19 cellular contexts compared by ENCODE assay signal in genomic region chr3:41330465-41330864, GRCh38.
DNase-seq lines count a peak whose midpoint lies in the region; TF ChIP-seq lines count a peak whose summit lies in the region.
"Had no signal": no experiment of that assay in that cellular context is flagged by ENCODE, and none has a peak within 500 bp of the region (broad histone marks: within the 10 kb centered on the region; RNA-seq: fewer than 3 reads in every experiment).

No MANE protein-coding gene starts in this region.

- TF ChIP-seq CTCF in AG10803 (conservative IDR thresholded peaks at IDR 0.05; ENCODE audit: low read length) = no peak

- DNase-seq in AG10803 (ENCODE audit: low read depth) (peak; percentile 4), HCEC 1CT (peak; percentile 79), amniotic epithelial cell (ENCODE audit: low read depth) (peak; percentile 40), hepatic stellate cell (ENCODE audit: low spot score) (peak; percentile 9), NCI-H526 (lab: John Stamatoyannopoulos, UW) (no peak)
- no peak for DNase-seq in effector CD4-positive, alpha-beta T cell
- no peak for DNase-seq in activated CD4-positive, alpha-beta T cell treated with anti-CD3 and anti-CD28 coated beads, Interleukin-2, amount 50 U/mL, for 1 hour
- DNase-seq in stimulated activated CD4-positive, alpha-beta T cell treated with anti-CD3 and anti-CD28 coated beads, Interleukin-15, amount 100 ng/mL, for 24 hours = no peak
- DNase-seq: activated CD4-positive, alpha-beta memory T cell treated with anti-CD3 and anti-CD28 coated beads, Interleukin-2, amount 10 ng/mL, durations not matched to agents 7 days and 5 days; activated naive CD4-positive, alpha-beta T cell treated with anti-CD3 and anti-CD28 coated beads, Interleukin-2, amount 50 U/mL, for 16 hours; activated T-cell treated with anti-CD3 and anti-CD28 coated beads, Interleukin-2, amount 50 U/mL, for 4 hours; CD4-positive, CD25-positive, alpha-beta regulatory T cell; cortex of kidney; mucosa of descending colon; NCI-H1092; NCI-H524 treated with DMSO at 0.1 percent for 48 hours; SIG-M5; T-helper 17 cell had no signal

- no peak overlapping the region for H3K4me3 ChIP-seq in AG10803 (ENCODE audit: low read length)
- H3K4me3 ChIP-seq: mucosa of descending colon, thoracic aorta had no signal

Comparison
In these comparisons a context has a peak if more than half of its experiments do, and no peak if none do; other contexts are left out.
1. DNase-seq: peak in AG10803 (single experiment), HCEC 1CT (single experiment), amniotic epithelial cell (single experiment) and hepatic stellate cell (single experiment); none in effector CD4-positive, alpha-beta T cell (single experiment), NCI-H526 (0 of 2), activated CD4-positive, alpha-beta T cell treated with anti-CD3 and anti-CD28 coated beads, Interleukin-2, amount 50 U/mL, for 1 hour (single experiment) and stimulated activated CD4-positive, alpha-beta T cell treated with anti-CD3 and anti-CD28 coated beads, Interleukin-15, amount 100 ng/mL, for 24 hours (single experiment).